15 cellular contexts compared by ENCODE assay signal in genomic region chr22:22746061-22746962, GRCh38.
A peak's percentile ranks its signal among the peaks of the same experiment; 100 is the strongest.
DNase-seq lines count a peak whose midpoint lies in the region; ATAC-seq and TF ChIP-seq lines count a peak whose summit lies in the region.
"Had no signal": no experiment of that assay in that cellular context is flagged by ENCODE, and none has a peak within 500 bp of the region (broad histone marks: within the 10 kb centered on the region; RNA-seq: fewer than 3 reads in every experiment).

No MANE protein-coding gene starts in this region.

- POLR2A ChIA-PET in CD8-positive, alpha-beta T cell (lab: Charles Lee), result interaction anchor here (0.7 to 1.8 kb wide), 4 partner anchors 8 to 138 kb away, joined by 3 to 9 read pairs (median 6); no protein-coding TSS in a partner anchor

- H3K9me2 ChIP-seq in Karpas-422 (replicated peaks; ENCODE audit: insufficient read depth, low read length), result no peaks in the 10 kb centered on the region
- H3K9me2 ChIP-seq in GM23338 (ENCODE audit: insufficient read depth), result no peaks in the 10 kb centered on the region

- TF ChIP-seq CTCF in CD8-positive, alpha-beta T cell (IDR thresholded peaks at IDR 0.05), result no peak
- TF ChIP-seq CTCF in chondrocyte (IDR thresholded peaks at IDR 0.05) (peak; percentile 11), GM23338 (conservative IDR thresholded peaks at IDR 0.05; ENCODE audit: low read depth in 2 of 2) (no peak)

- H3K36me3 ChIP-seq in CD8-positive, alpha-beta T cell (ENCODE audit: insufficient read depth, low read length), result no peaks in the 10 kb centered on the region
- no peaks in the 10 kb centered on the region for H3K36me3 ChIP-seq in Karpas-422 (ENCODE audit: insufficient read depth, low read length)
- no peaks in the 10 kb centered on the region for H3K36me3 ChIP-seq in GM23338 (ENCODE audit: insufficient read depth)

- peak overlapping the region; percentile 1 for H3K27ac Mint-ChIP-seq in CD8-positive, alpha-beta T cell
- H3K27ac Mint-ChIP-seq in chondrocyte (ENCODE audit: unreplicated experiment), result no peak overlapping the region
- peak overlapping the region; percentile 78 for H3K27ac Mint-ChIP-seq in stimulated activated effector memory CD8-positive, alpha-beta T cell treated with anti-CD3 and anti-CD28 coated beads, Interleukin-12 subunit alpha, Interleukin-12 subunit beta, amount 100 ng/mL, for 72 hours
- H3K27ac Mint-ChIP-seq in GM23338, result no peak overlapping the region
- H3K27ac Mint-ChIP-seq: T-helper 17 cell had no signal

- H3K4me1 ChIP-seq in CD8-positive, alpha-beta T cell (ENCODE audit: insufficient read depth, low read length), result peaks cover 4% of the 10 kb centered on the region
- H3K4me1 ChIP-seq in Karpas-422 (ENCODE audit: low read length) (peaks cover 29% of the 10 kb centered on the region), GM23338 (ENCODE audit: insufficient read depth) (no peaks in the 10 kb centered on the region)
- H3K4me1 ChIP-seq: testis had no signal

- H3K9me3 ChIP-seq in CD8-positive, alpha-beta T cell (ENCODE audit: low read length), result no peaks in the 10 kb centered on the region
- H3K9me3 ChIP-seq in Karpas-422 (ENCODE audit: low read length), result no peaks in the 10 kb centered on the region
- H3K9me3 ChIP-seq: testis had no signal

- intact Hi-C loops in CD8-positive, alpha-beta T cell (cut with DNase I, micrococcal nuclease), result no loop called here

- no peak overlapping the region for H3K4me3 Mint-ChIP-seq in CD8-positive, alpha-beta T cell
- H3K4me3 Mint-ChIP-seq in chondrocyte (ENCODE audit: unreplicated experiment) (no peak overlapping the region), GM23338 (no peak overlapping the region)
- H3K4me3 Mint-ChIP-seq in stimulated activated effector memory CD8-positive, alpha-beta T cell treated with anti-CD3 and anti-CD28 coated beads, Interleukin-12 subunit alpha, Interleukin-12 subunit beta, amount 100 ng/mL, for 72 hours, result no peak overlapping the region
- H3K4me3 Mint-ChIP-seq: T-helper 17 cell had no signal

- H4K20me1 ChIP-seq in Karpas-422 (ENCODE audit: insufficient read depth, low read depth, low read length) (no peaks in the 10 kb centered on the region; the same call in 1 of the 2 replicates), GM23338 (replicated peaks; ENCODE audit: insufficient read depth) (no peaks in the 10 kb centered on the region)

- no peak overlapping the region for H3K27ac ChIP-seq in CD8-positive, alpha-beta T cell (ENCODE audit: low read depth, low read length)
- H3K27ac ChIP-seq in Karpas-422 (ENCODE audit: low read length), result no peak overlapping the region
- no peak overlapping the region for H3K27ac ChIP-seq in caudate nucleus (ENCODE audit: low read depth, low read length)
- no peak overlapping the region for H3K27ac ChIP-seq in GM23338 (ENCODE audit: low read depth)
- H3K27ac ChIP-seq: testis had no signal

- no peak for ATAC-seq in CD8-positive, alpha-beta T cell
- ATAC-seq in stimulated activated effector memory CD8-positive, alpha-beta T cell treated with anti-CD3 and anti-CD28 coated beads, Interleukin-12 subunit alpha, Interleukin-12 subunit beta, amount 100 ng/mL, for 72 hours, result peak; percentile 52
- ATAC-seq in GM21737 (IDR thresholded peaks at IDR 0.05; ENCODE audit: unreplicated experiment) (no peak), GM23338 (no peak; the same call in 2 of the 3 replicates)

- H2AFZ ChIP-seq in Karpas-422 (ENCODE audit: low read length) (no peak overlapping the region), GM23338 (no peak overlapping the region)

- DNase-seq in CD8-positive, alpha-beta T cell, result no peak
- no peak for DNase-seq in Karpas-422
- no peak for DNase-seq in chondrocyte (ENCODE audit: low spot score)
- no peak for DNase-seq in stimulated activated effector memory CD8-positive, alpha-beta T cell treated with anti-CD3 and anti-CD28 coated beads, Interleukin-12 subunit alpha, Interleukin-12 subunit beta, amount 100 ng/mL, for 72 hours (ENCODE audit: low spot score in 2 of 2)
- DNase-seq in caudate nucleus (lab: John Stamatoyannopoulos, UW), result no peak
- DNase-seq in GM23338 (ENCODE audit: low spot score), result no peak
- no peak for DNase-seq in T1000 (lab: John Stamatoyannopoulos, UW)
- DNase-seq: foreskin melanocyte, GOT3, NCI-H1092, NCI-H187 treated with DMSO at 0.1 percent for 48 hours, occipital lobe, T-helper 17 cell had no signal

- no peak overlapping the region for H3K4me3 ChIP-seq in CD8-positive, alpha-beta T cell (ENCODE audit: low read depth, low read length)
- H3K4me3 ChIP-seq in Karpas-422 (ENCODE audit: low read length) (no peak overlapping the region), GM23338 (no peak overlapping the region)
- H3K4me3 ChIP-seq: testis had no signal

- no peak overlapping the region for H3K9ac ChIP-seq in Karpas-422 (ENCODE audit: low read length)

- CTCF ChIA-PET in CD8-positive, alpha-beta T cell (lab: Charles Lee), result interaction anchor here (0.7 to 8.7 kb wide), 40 partner anchors 8 to 214 kb away, joined by 3 to 189 read pairs (median 7); no protein-coding TSS in a partner anchor

- H3K9me3 Mint-ChIP-seq in CD8-positive, alpha-beta T cell, result no peaks in the 10 kb centered on the region
- no peaks in the 10 kb centered on the region for H3K9me3 Mint-ChIP-seq in chondrocyte (ENCODE audit: low read depth)
- no peaks in the 10 kb centered on the region for H3K9me3 Mint-ChIP-seq in stimulated activated effector memory CD8-positive, alpha-beta T cell treated with anti-CD3 and anti-CD28 coated beads, Interleukin-12 subunit alpha, Interleukin-12 subunit beta, amount 100 ng/mL, for 72 hours
- H3K9me3 Mint-ChIP-seq in GM23338, result no peaks in the 10 kb centered on the region

- H3F3A ChIP-seq in GM23338 (replicated peaks; ENCODE audit: low read depth), result no peaks in the 10 kb centered on the region

- H3K36me3 Mint-ChIP-seq in CD8-positive, alpha-beta T cell, result no peaks in the 10 kb centered on the region
- H3K36me3 Mint-ChIP-seq in chondrocyte (ENCODE audit: low read depth) (no peaks in the 10 kb centered on the region), GM23338 (ENCODE audit: low read depth) (no peaks in the 10 kb centered on the region)
- no peaks in the 10 kb centered on the region for H3K36me3 Mint-ChIP-seq in stimulated activated effector memory CD8-positive, alpha-beta T cell treated with anti-CD3 and anti-CD28 coated beads, Interleukin-12 subunit alpha, Interleukin-12 subunit beta, amount 100 ng/mL, for 72 hours

- H3K4me1 Mint-ChIP-seq in CD8-positive, alpha-beta T cell (ENCODE audit: low read depth), result peaks cover 22% of the 10 kb centered on the region
- H3K4me1 Mint-ChIP-seq in chondrocyte (ENCODE audit: low read depth) (no peaks in the 10 kb centered on the region), GM23338 (peaks cover 19% of the 10 kb centered on the region)
- peaks cover 37% of the 10 kb centered on the region for H3K4me1 Mint-ChIP-seq in stimulated activated effector memory CD8-positive, alpha-beta T cell treated with anti-CD3 and anti-CD28 coated beads, Interleukin-12 subunit alpha, Interleukin-12 subunit beta, amount 100 ng/mL, for 72 hours
- H3K4me1 Mint-ChIP-seq: T-helper 17 cell had no signal

- H3K27me3 Mint-ChIP-seq in CD8-positive, alpha-beta T cell (ENCODE audit: low read depth), result peaks cover 17% of the 10 kb centered on the region
- H3K27me3 Mint-ChIP-seq in chondrocyte (ENCODE audit: low read depth), result peaks cover 45% of the 10 kb centered on the region
- H3K27me3 Mint-ChIP-seq in GM23338 (ENCODE audit: insufficient read depth, low read depth, poor library complexity), result peaks cover 58% of the 10 kb centered on the region

- H3K79me2 ChIP-seq in Karpas-422 (ENCODE audit: low read length), result no peaks in the 10 kb centered on the region
- H3K79me2 ChIP-seq in GM23338 (replicated peaks; ENCODE audit: insufficient read depth), result no peaks in the 10 kb centered on the region

- H3K27me3 ChIP-seq in CD8-positive, alpha-beta T cell (ENCODE audit: insufficient read depth, low read length), result no peaks in the 10 kb centered on the region
- H3K27me3 ChIP-seq in Karpas-422 (ENCODE audit: low read length), result no peaks in the 10 kb centered on the region
- H3K27me3 ChIP-seq in GM23338 (ENCODE audit: insufficient read depth), result peaks cover 75% of the 10 kb centered on the region
- H3K27me3 ChIP-seq: testis had no signal

- H3K4me2 ChIP-seq in Karpas-422 (ENCODE audit: low read depth, low read length, poor library complexity, severe bottlenecking) (peak overlapping the region; percentile 54), GM23338 (no peak overlapping the region)

TF ChIP-seq in GM23338, 12 proteins besides CTCF, POLR2A, EP300 and RAD21 (continues in another document):
- TF ChIP-seq NANOG (IDR thresholded peaks at IDR 0.05; ENCODE audit: borderline replicate concordance) (no peak), STAT1 (IDR thresholded peaks at IDR 0.05; ENCODE audit: unreplicated experiment) (no peak), ZNF114 (CRISPR knock-in tag; IDR thresholded peaks at IDR 0.05) (no peak), POLR2AphosphoS5 (IDR thresholded peaks at IDR 0.05; ENCODE audit: low read depth) (no peak), ZNF331 (CRISPR knock-in tag; IDR thresholded peaks at IDR 0.05; ENCODE audit: low read depth) (no peak), ETS1 (IDR thresholded peaks at IDR 0.05) (no peak)

Comparison
In these comparisons a context has a peak if more than half of its experiments do, and no peak if none do; other contexts are left out.
1. H3K27ac Mint-ChIP-seq: peak in CD8-positive, alpha-beta T cell (single experiment) and stimulated activated effector memory CD8-positive, alpha-beta T cell treated with anti-CD3 and anti-CD28 coated beads, Interleukin-12 subunit alpha, Interleukin-12 subunit beta, amount 100 ng/mL, for 72 hours (single experiment); none in chondrocyte (single experiment) and GM23338 (single experiment).